1 cellular context compared by ENCODE assay signal in the genomic region with DNA sequence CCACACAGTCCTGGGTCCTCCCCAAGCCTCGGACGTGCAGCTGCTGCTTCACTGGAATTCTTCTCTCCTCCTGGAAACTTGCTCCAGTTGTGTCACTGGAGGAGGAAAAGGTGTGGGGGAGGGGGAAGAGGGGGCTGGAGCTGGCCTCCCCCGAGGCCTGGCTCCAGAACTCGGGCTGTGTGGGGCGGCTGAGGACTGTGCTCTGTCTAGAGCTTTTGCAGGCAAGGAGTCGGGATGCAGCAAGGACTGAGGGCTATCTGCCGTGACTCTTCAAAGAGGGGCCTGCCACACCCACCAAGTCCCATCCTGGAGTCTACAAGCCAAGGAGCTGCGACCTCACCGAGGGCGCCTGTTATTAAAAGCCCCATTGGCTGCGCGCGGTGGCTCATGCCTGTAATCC.
TF ChIP-seq lines count a peak whose summit lies in the region.

No MANE protein-coding gene starts in this region.

TF ChIP-seq in SK-N-SH treated with all-trans-retinoic acid at 6 μM for 48 hours, 23 proteins besides CTCF, POLR2A, EP300 and RAD21 (continued from another document):
- TF ChIP-seq, protein P1, sequence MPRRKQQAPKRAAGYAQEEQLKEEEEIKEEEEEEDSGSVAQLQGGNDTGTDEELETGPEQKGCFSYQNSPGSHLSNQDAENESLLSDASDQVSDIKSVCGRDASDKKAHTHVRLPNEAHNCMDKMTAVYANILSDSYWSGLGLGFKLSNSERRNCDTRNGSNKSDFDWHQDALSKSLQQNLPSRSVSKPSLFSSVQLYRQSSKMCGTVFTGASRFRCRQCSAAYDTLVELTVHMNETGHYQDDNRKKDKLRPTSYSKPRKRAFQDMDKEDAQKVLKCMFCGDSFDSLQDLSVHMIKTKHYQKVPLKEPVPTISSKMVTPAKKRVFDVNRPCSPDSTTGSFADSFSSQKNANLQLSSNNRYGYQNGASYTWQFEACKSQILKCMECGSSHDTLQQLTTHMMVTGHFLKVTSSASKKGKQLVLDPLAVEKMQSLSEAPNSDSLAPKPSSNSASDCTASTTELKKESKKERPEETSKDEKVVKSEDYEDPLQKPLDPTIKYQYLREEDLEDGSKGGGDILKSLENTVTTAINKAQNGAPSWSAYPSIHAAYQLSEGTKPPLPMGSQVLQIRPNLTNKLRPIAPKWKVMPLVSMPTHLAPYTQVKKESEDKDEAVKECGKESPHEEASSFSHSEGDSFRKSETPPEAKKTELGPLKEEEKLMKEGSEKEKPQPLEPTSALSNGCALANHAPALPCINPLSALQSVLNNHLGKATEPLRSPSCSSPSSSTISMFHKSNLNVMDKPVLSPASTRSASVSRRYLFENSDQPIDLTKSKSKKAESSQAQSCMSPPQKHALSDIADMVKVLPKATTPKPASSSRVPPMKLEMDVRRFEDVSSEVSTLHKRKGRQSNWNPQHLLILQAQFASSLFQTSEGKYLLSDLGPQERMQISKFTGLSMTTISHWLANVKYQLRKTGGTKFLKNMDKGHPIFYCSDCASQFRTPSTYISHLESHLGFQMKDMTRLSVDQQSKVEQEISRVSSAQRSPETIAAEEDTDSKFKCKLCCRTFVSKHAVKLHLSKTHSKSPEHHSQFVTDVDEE (CRISPR knock-in tag; IDR thresholded peaks at IDR 0.05) = no peak
- TF ChIP-seq PPARA (CRISPR knock-in tag; IDR thresholded peaks at IDR 0.05; ENCODE audit: borderline replicate concordance) = no peak
- TF ChIP-seq GLIS3 (CRISPR knock-in tag; IDR thresholded peaks at IDR 0.05) = no peak
- TF ChIP-seq ZFP3 (CRISPR knock-in tag; IDR thresholded peaks at IDR 0.05) = no peak
- no peak for TF ChIP-seq ESRRG (CRISPR knock-in tag; IDR thresholded peaks at IDR 0.05)
